ENCODE assay signal across 10 cellular contexts in the genomic region with DNA sequence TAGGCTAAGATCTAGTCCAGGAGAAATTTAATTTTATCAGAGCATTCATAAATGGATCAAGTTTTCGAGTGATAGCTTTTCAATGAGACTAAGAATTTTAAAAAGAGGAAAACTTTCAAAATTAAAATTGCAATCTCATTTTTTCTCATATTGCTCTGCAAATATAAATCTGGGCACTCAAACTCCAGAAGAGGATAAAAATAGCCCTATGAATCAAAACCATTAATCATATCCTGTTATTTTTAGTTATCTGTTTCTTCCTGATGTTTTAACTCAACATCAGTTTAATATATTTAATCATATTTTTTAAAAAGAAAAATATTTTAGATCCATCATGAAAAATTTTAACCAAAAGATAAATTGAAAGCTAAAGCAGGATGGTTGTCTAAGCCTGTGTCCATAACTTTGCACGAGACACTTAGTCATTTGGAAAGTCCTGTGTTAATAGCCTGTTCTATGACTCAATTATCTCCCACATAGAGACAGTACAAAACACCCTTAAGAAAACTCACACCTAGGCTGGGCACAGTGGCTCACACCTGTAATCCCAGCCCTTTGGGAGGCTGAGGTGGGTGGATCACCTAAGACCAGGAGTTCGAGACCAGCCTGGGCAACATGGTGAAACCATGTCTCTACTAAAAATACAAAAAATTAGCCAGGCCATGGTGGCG.
DNase-seq lines count a peak whose midpoint lies in the region; ATAC-seq and TF ChIP-seq lines count a peak whose summit lies in the region.
"Had no signal": no experiment of that assay in that cellular context is flagged by ENCODE, and none has a peak within 500 bp of the region (broad histone marks: within the 10 kb centered on the region; RNA-seq: fewer than 3 reads in every experiment).

No MANE protein-coding gene starts in this region.

- H3K36me3 ChIP-seq in GM06990 (ENCODE audit: control insufficient read depth, insufficient read depth, low read length), result no peaks in the 10 kb centered on the region
- H3K36me3 ChIP-seq: lower lobe of right lung had no signal

- peak; percentile 78 for ATAC-seq in GM21717 (IDR thresholded peaks at IDR 0.05; ENCODE audit: unreplicated experiment)
- ATAC-seq: K562, lower lobe of right lung had no signal

- no peak for TF ChIP-seq CTCF in GM06990 (IDR thresholded peaks at IDR 0.05; ENCODE audit: insufficient read depth, low read length, poor library complexity, severe bottlenecking)

- H3K27me3 ChIP-seq in GM06990 (replicated peaks; ENCODE audit: control insufficient read depth, insufficient read depth, low read length), result no peaks in the 10 kb centered on the region

- no peak overlapping the region for H3K4me3 ChIP-seq in GM06990 (replicated peaks; ENCODE audit: low read depth, low read length)
- H3K4me3 ChIP-seq: K562, lower lobe of right lung had no signal

- DNase-seq in GM06990 (ENCODE audit: extremely low read depth, insufficient read length) (peak; percentile 33), HS-5 (ENCODE audit: low read depth) (peak; percentile 30), foreskin melanocyte (peak; percentile 18), NCI-H446 treated with DMSO at 0.1 percent for 48 hours (lab: John Stamatoyannopoulos, UW) (no peak), middle frontal gyrus (ENCODE audit: extremely low spot score, low spot score) (no peak), NCI-H2196 treated with DMSO at 0.1 percent for 48 hours (lab: John Stamatoyannopoulos, UW; ENCODE audit: unreplicated experiment) (no peak), NCI-H69 (lab: John Stamatoyannopoulos, UW) (no peak)
- DNase-seq: lower lobe of right lung had no signal

Comparison
In these comparisons a context has a peak if more than half of its experiments do, and no peak if none do; other contexts are left out.
1. DNase-seq: peak in GM06990 (single experiment), HS-5 (single experiment) and foreskin melanocyte (single experiment); none in NCI-H446 treated with DMSO at 0.1 percent for 48 hours (single experiment), middle frontal gyrus (single experiment), NCI-H2196 treated with DMSO at 0.1 percent for 48 hours (single experiment) and NCI-H69 (single experiment).